15 cellular contexts compared by ENCODE assay signal in genomic region chr15:31259562-31260252, GRCh38.
DNase-seq lines count a peak whose midpoint lies in the region; ATAC-seq lines count a peak whose summit lies in the region.
"Had no signal": no experiment of that assay in that cellular context is flagged by ENCODE, and none has a peak within 500 bp of the region (broad histone marks: within the 10 kb centered on the region; RNA-seq: fewer than 3 reads in every experiment).

No MANE protein-coding gene starts in this region.

- H3K9me3 Mint-ChIP-seq in activated naive CD8-positive, alpha-beta T cell treated with anti-CD3 and anti-CD28 coated beads for 36 hours = no peaks in the 10 kb centered on the region
- no peaks in the 10 kb centered on the region for H3K9me3 Mint-ChIP-seq in activated naive CD8-positive, alpha-beta T cell treated with anti-CD3 and anti-CD28 coated beads, Interleukin-2, amount 50 U/mL, for 24 hours
- H3K9me3 Mint-ChIP-seq in stimulated activated memory B cell treated with anti-CD40 and anti-IgM and Interleukin-4, amounts not matched to agents 10 μg/mL and 1 μg/mL and 100 μg/mL, for 72 hours = peaks cover 4% of the 10 kb centered on the region
- H3K9me3 Mint-ChIP-seq: CD8-positive, alpha-beta T cell had no signal

- peaks cover 46% of the 10 kb centered on the region for H3K4me1 Mint-ChIP-seq in activated naive CD8-positive, alpha-beta T cell treated with anti-CD3 and anti-CD28 coated beads for 36 hours
- peaks cover 71% of the 10 kb centered on the region for H3K4me1 Mint-ChIP-seq in activated naive CD8-positive, alpha-beta T cell treated with anti-CD3 and anti-CD28 coated beads, Interleukin-2, amount 50 U/mL, for 24 hours
- peaks cover 53% of the 10 kb centered on the region for H3K4me1 Mint-ChIP-seq in T-helper 17 cell
- H3K4me1 Mint-ChIP-seq in stimulated activated memory B cell treated with anti-CD40 and anti-IgM and Interleukin-4, amounts not matched to agents 10 μg/mL and 1 μg/mL and 100 μg/mL, for 72 hours = peaks cover 83% of the 10 kb centered on the region

- H3K36me3 Mint-ChIP-seq in activated naive CD8-positive, alpha-beta T cell treated with anti-CD3 and anti-CD28 coated beads for 36 hours = no peaks in the 10 kb centered on the region
- H3K36me3 Mint-ChIP-seq in activated naive CD8-positive, alpha-beta T cell treated with anti-CD3 and anti-CD28 coated beads, Interleukin-2, amount 50 U/mL, for 24 hours (ENCODE audit: low read depth) = no peaks in the 10 kb centered on the region
- no peaks in the 10 kb centered on the region for H3K36me3 Mint-ChIP-seq in T-helper 17 cell (ENCODE audit: low read depth)
- H3K36me3 Mint-ChIP-seq in stimulated activated memory B cell treated with anti-CD40 and anti-IgM and Interleukin-4, amounts not matched to agents 10 μg/mL and 1 μg/mL and 100 μg/mL, for 72 hours = no peaks in the 10 kb centered on the region
- H3K36me3 Mint-ChIP-seq: CD8-positive, alpha-beta T cell had no signal

- peaks cover 8% of the 10 kb centered on the region for H3K27me3 Mint-ChIP-seq in activated naive CD8-positive, alpha-beta T cell treated with anti-CD3 and anti-CD28 coated beads for 36 hours
- H3K27me3 Mint-ChIP-seq in activated naive CD8-positive, alpha-beta T cell treated with anti-CD3 and anti-CD28 coated beads, Interleukin-2, amount 50 U/mL, for 24 hours = peaks cover 3% of the 10 kb centered on the region
- no peaks in the 10 kb centered on the region for H3K27me3 Mint-ChIP-seq in T-helper 17 cell
- H3K27me3 Mint-ChIP-seq in stimulated activated memory B cell treated with anti-CD40 and anti-IgM and Interleukin-4, amounts not matched to agents 10 μg/mL and 1 μg/mL and 100 μg/mL, for 72 hours = no peaks in the 10 kb centered on the region

- DNase-seq in activated naive CD8-positive, alpha-beta T cell treated with anti-CD3 and anti-CD28 coated beads for 36 hours = no peak
- DNase-seq in activated naive CD8-positive, alpha-beta T cell treated with anti-CD3 and anti-CD28 coated beads, Interleukin-2, amount 50 U/mL, for 24 hours = no peak
- DNase-seq in T-helper 17 cell (no peak), left lobe of liver (ENCODE audit: low spot score) (peak; percentile 4), inferior parietal cortex (ENCODE audit: extremely low spot score) (no peak), SIG-M5 (lab: John Stamatoyannopoulos, UW) (no peak)
- DNase-seq: AML-193; CD8-positive, alpha-beta T cell; Kasumi-1; NCI-H187 treated with DMSO at 0.1 percent for 48 hours; NCI-H774; SHP77 had no signal

- no peaks in the 10 kb centered on the region for H3K9me3 ChIP-seq in T-helper 17 cell (ENCODE audit: control insufficient read depth, low read length, poor library complexity, severe bottlenecking)
- H3K9me3 ChIP-seq: Peyer's patch had no signal

- H3K4me3 Mint-ChIP-seq in activated naive CD8-positive, alpha-beta T cell treated with anti-CD3 and anti-CD28 coated beads for 36 hours = no peak overlapping the region
- no peak overlapping the region for H3K4me3 Mint-ChIP-seq in activated naive CD8-positive, alpha-beta T cell treated with anti-CD3 and anti-CD28 coated beads, Interleukin-2, amount 50 U/mL, for 24 hours
- H3K4me3 Mint-ChIP-seq in T-helper 17 cell = no peak overlapping the region
- H3K4me3 Mint-ChIP-seq in stimulated activated memory B cell treated with anti-CD40 and anti-IgM and Interleukin-4, amounts not matched to agents 10 μg/mL and 1 μg/mL and 100 μg/mL, for 72 hours = no peak overlapping the region
- H3K4me3 Mint-ChIP-seq: CD8-positive, alpha-beta T cell had no signal

- H3K27ac Mint-ChIP-seq in activated naive CD8-positive, alpha-beta T cell treated with anti-CD3 and anti-CD28 coated beads for 36 hours = peak overlapping the region; percentile 26
- no peak overlapping the region for H3K27ac Mint-ChIP-seq in activated naive CD8-positive, alpha-beta T cell treated with anti-CD3 and anti-CD28 coated beads, Interleukin-2, amount 50 U/mL, for 24 hours
- H3K27ac Mint-ChIP-seq in T-helper 17 cell = peak overlapping the region; percentile 79
- H3K27ac Mint-ChIP-seq in stimulated activated memory B cell treated with anti-CD40 and anti-IgM and Interleukin-4, amounts not matched to agents 10 μg/mL and 1 μg/mL and 100 μg/mL, for 72 hours = peak overlapping the region; percentile 86
- H3K27ac Mint-ChIP-seq: CD8-positive, alpha-beta T cell had no signal

- ATAC-seq in activated naive CD8-positive, alpha-beta T cell treated with anti-CD3 and anti-CD28 coated beads, Interleukin-2, amount 50 U/mL, for 24 hours = no peak
- ATAC-seq in T-helper 17 cell (no peak), left lobe of liver (no peak), GM18858 (IDR thresholded peaks at IDR 0.05; ENCODE audit: unreplicated experiment) (no peak)
- no peak for ATAC-seq in stimulated activated memory B cell treated with anti-CD40 and anti-IgM and Interleukin-4, amounts not matched to agents 10 μg/mL and 1 μg/mL and 100 μg/mL, for 72 hours
- ATAC-seq: CD8-positive, alpha-beta T cell had no signal
